28 cellular contexts compared by ENCODE assay signal in the genomic region with DNA sequence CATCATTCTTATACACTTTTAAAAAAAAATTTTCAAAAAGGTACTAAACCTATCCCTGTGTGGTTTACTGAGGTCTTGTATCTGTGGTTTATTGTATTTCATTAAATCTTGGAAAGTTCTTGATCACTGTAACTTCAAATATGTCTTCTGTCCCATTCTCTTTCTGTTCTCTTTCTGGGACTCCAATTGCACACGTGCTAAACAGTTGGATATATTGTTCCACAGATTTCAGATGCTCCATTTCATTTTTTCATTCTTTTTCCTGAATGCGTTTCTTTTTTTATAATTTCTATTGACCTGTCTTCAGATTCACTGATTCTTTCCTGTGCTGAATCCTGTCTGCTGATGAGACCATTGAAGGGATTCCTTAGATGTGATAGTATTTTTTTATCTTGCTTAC.
"Had no signal": no experiment of that assay in that cellular context is flagged by ENCODE, and none has a peak within 500 bp of the region (broad histone marks: within the 10 kb centered on the region; RNA-seq: fewer than 3 reads in every experiment).

No MANE protein-coding gene starts in this region.

- ATAC-seq: activated CD4-positive, alpha-beta T cell treated with anti-CD3 and anti-CD28 coated beads for 36 hours; activated CD8-positive, alpha-beta memory T cell treated with anti-CD3 and anti-CD28 coated beads, Interleukin-2, amount 10 ng/mL, durations not matched to agents 7 days and 5 days; activated CD8-positive, alpha-beta T cell treated with anti-CD3 and anti-CD28 coated beads, Interleukin-2, amount 10 ng/mL, durations not matched to agents 7 days and 5 days; activated T-helper 17 cell treated with anti-CD3 and anti-CD28 coated beads, Interleukin-2, amount 50 U/mL, for 72 hours; esophagus mucosa; gastrocnemius medialis; heart left ventricle had no signal

- H3K27ac ChIP-seq: ascending aorta, breast epithelium, cardiac muscle cell, colonic mucosa, gastrocnemius medialis, heart left ventricle had no signal

- DNase-seq: activated CD4-positive, alpha-beta memory T cell treated with anti-CD3 and anti-CD28 coated beads for 36 hours; activated CD4-positive, alpha-beta T cell treated with anti-CD3 and anti-CD28 coated beads for 36 hours; activated CD4-positive, alpha-beta T cell treated with anti-CD3 and anti-CD28 coated beads, Interleukin-2, amount 10 ng/mL, durations not matched to agents 24 days and 14 days; activated CD4-positive, CD25-positive, alpha-beta regulatory T cell; activated CD4-positive, CD25-positive, alpha-beta regulatory T cell treated with anti-CD3 and anti-CD28 coated beads, Interleukin-2, amount 50 U/mL, for 72 hours; activated CD8-positive, alpha-beta memory T cell treated with anti-CD3 and anti-CD28 coated beads, Interleukin-2, amount 10 ng/mL, durations not matched to agents 7 days and 5 days; activated CD8-positive, alpha-beta memory T cell treated with anti-CD3 and anti-CD28 coated beads, Interleukin-2, amount 50 U/mL, for 4 hours; activated CD8-positive, alpha-beta T cell treated with anti-CD3 and anti-CD28 coated beads, Interleukin-2, amount 10 ng/mL, durations not matched to agents 7 days and 5 days; activated effector memory CD4-positive, alpha-beta T cell treated with Interleukin-2 at 50 U/mL for 16 hours; activated gamma-delta T cell treated with Interleukin-2 at 50 U/mL for 16 hours; activated naive CD4-positive, alpha-beta T cell treated with anti-CD3 and anti-CD28 coated beads, Interleukin-2, amount 50 U/mL, for 16 hours; activated naive CD4-positive, alpha-beta T cell treated with Interleukin-2 at 50 U/mL for 16 hours; activated T-cell treated with anti-CD3 and anti-CD28 coated beads, Interleukin-2, amount 50 U/mL, for 1 hour; central memory CD4-positive, alpha-beta T cell; cerebellar nuclear complex; colonic mucosa; effector CD8-positive, alpha-beta T cell; foreskin fibroblast; gastrocnemius medialis; glutamatergic neuron; heart left ventricle; T-helper 2 cell had no signal

- H3K27me3 Mint-ChIP-seq: activated CD4-positive, alpha-beta memory T cell treated with anti-CD3 and anti-CD28 coated beads for 36 hours; activated CD4-positive, alpha-beta T cell treated with anti-CD3 and anti-CD28 coated beads for 36 hours; activated CD4-positive, alpha-beta T cell treated with anti-CD3 and anti-CD28 coated beads, Interleukin-2, amount 10 ng/mL, durations not matched to agents 24 days and 14 days; activated CD8-positive, alpha-beta memory T cell treated with anti-CD3 and anti-CD28 coated beads, Interleukin-2, amount 10 ng/mL, durations not matched to agents 7 days and 5 days; activated naive CD8-positive, alpha-beta T cell; activated T-helper 17 cell treated with anti-CD3 and anti-CD28 coated beads, Interleukin-2, amount 50 U/mL, for 72 hours had no signal

- H3K4me3 Mint-ChIP-seq: activated CD4-positive, alpha-beta memory T cell treated with anti-CD3 and anti-CD28 coated beads for 36 hours; activated CD4-positive, alpha-beta T cell treated with anti-CD3 and anti-CD28 coated beads for 36 hours; activated CD4-positive, alpha-beta T cell treated with anti-CD3 and anti-CD28 coated beads, Interleukin-2, amount 10 ng/mL, durations not matched to agents 24 days and 14 days; activated CD8-positive, alpha-beta memory T cell treated with anti-CD3 and anti-CD28 coated beads, Interleukin-2, amount 10 ng/mL, durations not matched to agents 7 days and 5 days; activated CD8-positive, alpha-beta T cell treated with anti-CD3 and anti-CD28 coated beads, Interleukin-2, amount 10 ng/mL, durations not matched to agents 7 days and 5 days; activated naive CD8-positive, alpha-beta T cell; activated T-helper 17 cell treated with anti-CD3 and anti-CD28 coated beads, Interleukin-2, amount 50 U/mL, for 72 hours had no signal

- H3K27ac Mint-ChIP-seq: activated CD4-positive, alpha-beta T cell treated with anti-CD3 and anti-CD28 coated beads for 36 hours; activated CD4-positive, alpha-beta T cell treated with anti-CD3 and anti-CD28 coated beads, Interleukin-2, amount 10 ng/mL, durations not matched to agents 24 days and 14 days; activated CD8-positive, alpha-beta memory T cell treated with anti-CD3 and anti-CD28 coated beads, Interleukin-2, amount 10 ng/mL, durations not matched to agents 7 days and 5 days; activated CD8-positive, alpha-beta T cell treated with anti-CD3 and anti-CD28 coated beads, Interleukin-2, amount 10 ng/mL, durations not matched to agents 7 days and 5 days; activated naive CD8-positive, alpha-beta T cell; activated T-helper 17 cell treated with anti-CD3 and anti-CD28 coated beads, Interleukin-2, amount 50 U/mL, for 72 hours had no signal
